Comparison of ENCODE assay signal across 24 cellular contexts in genomic region chr11:68396526-68396925, GRCh38.
DNase-seq lines count a peak whose midpoint lies in the region; ATAC-seq, FAIRE-seq and TF ChIP-seq lines count a peak whose summit lies in the region.
"Had no signal": no experiment of that assay in that cellular context is flagged by ENCODE, and none has a peak within 500 bp of the region (broad histone marks: within the 10 kb centered on the region; RNA-seq: fewer than 3 reads in every experiment).

No MANE protein-coding gene starts in this region.

- intact Hi-C loops in HepG2 (cut with micrococcal nuclease; ENCODE audit: unreplicated experiment) = no loop called here
- intact Hi-C loops in right lobe of liver (cut with DNase I) = no loop called here

- H3K27ac ChIP-seq in HepG2 (ENCODE audit: extremely low read length, insufficient read depth, low read length) (no peak overlapping the region), right lobe of liver (no peak overlapping the region), SJCRH30 (peak overlapping the region; percentile 88)
- H3K27ac ChIP-seq: body of pancreas, Peyer's patch, SJSA1 had no signal

- no peak overlapping the region for H3K4me3 Mint-ChIP-seq in nephron progenitor cell
- H3K4me3 Mint-ChIP-seq: activated CD4-positive, alpha-beta T cell treated with anti-CD3 and anti-CD28 coated beads for 36 hours; activated T-cell treated with anti-CD3 and anti-CD28 coated beads, Interleukin-2, amount 50 U/mL, for 24 hours; CD4-positive, alpha-beta T cell; memory B cell had no signal

- no peak overlapping the region for H3K4me2 ChIP-seq in HepG2 (ENCODE audit: low read depth, low read length)

- H3K36me3 ChIP-seq in HepG2 (replicated peaks in 1 of 2; ENCODE audit: control insufficient read depth in 1 of 2, insufficient read depth in 2 of 2, low read length in 2 of 2) (peaks cover 22 to 56% of the 10 kb centered on the region in 2 experiments; a peak in 4 of 5 replicates), right lobe of liver (peaks cover 0 to 24% (median 12%) of the 10 kb centered on the region in 4 donors), SJCRH30 (peaks cover 10% of the 10 kb centered on the region; the same call in 1 of the 2 replicates)
- H3K36me3 ChIP-seq: transverse colon had no signal

- ATAC-seq in HepG2 (peak; percentile 25; the same call in 2 of the 3 replicates), right lobe of liver (no peak)
- ATAC-seq: activated CD4-positive, alpha-beta T cell treated with anti-CD3 and anti-CD28 coated beads for 36 hours; body of pancreas; heart left ventricle had no signal

- WGBS in HepG2 (ENCODE audit: low lambda C conversion rate) = 94% methylated on average over 9 of the region's 12 CpGs
- WGBS in right lobe of liver (ENCODE audit: insufficient coverage, low coverage, low lambda C conversion rate, missing lambda C conversion rate) = no CpG with 5 or more reads among the region's 12 CpGs

- no peaks in the 10 kb centered on the region for H3K9me3 ChIP-seq in HepG2 (ENCODE audit: low read length)
- H3K9me3 ChIP-seq in right lobe of liver = no peaks in the 10 kb centered on the region
- no peaks in the 10 kb centered on the region for H3K9me3 ChIP-seq in SJCRH30 (replicated peaks)
- H3K9me3 ChIP-seq: body of pancreas, heart left ventricle, Peyer's patch, SJSA1, transverse colon had no signal

- H3K9me3 Mint-ChIP-seq in nephron progenitor cell = no peaks in the 10 kb centered on the region
- H3K9me3 Mint-ChIP-seq: activated T-cell treated with anti-CD3 and anti-CD28 coated beads, Interleukin-2, amount 50 U/mL, for 24 hours; CD4-positive, alpha-beta T cell; memory B cell had no signal

- no peak overlapping the region for H3K4me3 ChIP-seq in HepG2 (replicated peaks in 1 of 3; ENCODE audit: insufficient read depth in 1 of 3, low read depth in 2 of 3, low read length in 3 of 3)
- H3K4me3 ChIP-seq in right lobe of liver = no peak overlapping the region
- H3K4me3 ChIP-seq in SJCRH30 = peak overlapping the region; percentile 34; the same call in 1 of the 2 replicates
- H3K4me3 ChIP-seq: body of pancreas, heart left ventricle, Peyer's patch, SJSA1, transverse colon had no signal

- POLR2A ChIA-PET in HepG2 (lab: Yijun Ruan, JAX) = no interaction called here

- CTCF ChIA-PET in HepG2 (lab: Yijun Ruan, JAX; ENCODE audit: low intra/inter-chr PET ratio, low total read pairs) = no interaction called here

- no peak for FAIRE-seq in HepG2 (lab: Jason Lieb, UNC)

- TF ChIP-seq EP300 in HepG2 (IDR thresholded peaks at IDR 0.05; ENCODE audit: low read depth in 2 of 2, low read length in 2 of 2) = no peak
- TF ChIP-seq EP300 in HepG2 (CRISPR knock-in tag; IDR thresholded peaks at IDR 0.05; ENCODE audit: borderline replicate concordance) = no peak

- no peak overlapping the region for H3K9ac ChIP-seq in HepG2 (ENCODE audit: insufficient read depth, low read depth, low read length)

- no peaks in the 10 kb centered on the region for H3K27me3 Mint-ChIP-seq in nephron progenitor cell (ENCODE audit: low read depth, poor library complexity)
- H3K27me3 Mint-ChIP-seq: activated CD4-positive, alpha-beta T cell treated with anti-CD3 and anti-CD28 coated beads for 36 hours; activated T-cell treated with anti-CD3 and anti-CD28 coated beads, Interleukin-2, amount 50 U/mL, for 24 hours; CD4-positive, alpha-beta T cell; memory B cell had no signal

- no TSS peak for BruUV-seq in HepG2 (replicated peaks; lab: Mats Ljungman, UMichigan)

- DNase-seq in HepG2 (ENCODE audit: low spot score) (no peak), right lobe of liver (no peak), SJCRH30 (peak; percentile 97 to 99), nephron progenitor cell (no peak), NCI-H510A treated with DMSO at 0.1 percent for 48 hours (lab: John Stamatoyannopoulos, UW) (no peak), COLO829 (ENCODE audit: low spot score) (no peak), NK-92 (lab: John Stamatoyannopoulos, UW; ENCODE audit: unreplicated experiment) (no peak)
- DNase-seq in stimulated activated naive CD4-positive, alpha-beta T cell treated with Interleukin-2 at 50 U/mL for 16 hours (lab: John Stamatoyannopoulos, UW) = no peak
- DNase-seq: 8988T; activated CD4-positive, alpha-beta T cell treated with anti-CD3 and anti-CD28 coated beads for 36 hours; activated naive CD4-positive, alpha-beta T cell; activated T-cell treated with anti-CD3 and anti-CD28 coated beads, Interleukin-2, amount 50 U/mL, for 24 hours; body of pancreas; CD4-positive, alpha-beta T cell; DMS53; GDM1; heart left ventricle; Karpas-422; NCI-H1930; Peyer's patch; stimulated activated CD4-positive, alpha-beta T cell treated with anti-CD3 and anti-CD28 coated beads, Interleukin-15, amount 100 ng/mL, for 24 hours; transverse colon had no signal

- H4K20me1 ChIP-seq in HepG2 (ENCODE audit: insufficient read depth, low read length) = peaks cover 16% of the 10 kb centered on the region; the same call in 1 of the 2 replicates

- peaks cover 12% of the 10 kb centered on the region; the same call in 1 of the 2 replicates for H3K4me1 ChIP-seq in HepG2 (ENCODE audit: insufficient read depth, low read length)
- H3K4me1 ChIP-seq in right lobe of liver = peaks cover 0 to 20% (median 12%) of the 10 kb centered on the region in 4 donors
- peaks cover 38% of the 10 kb centered on the region for H3K4me1 ChIP-seq in SJCRH30
- H3K4me1 ChIP-seq: SJSA1 had no signal

- H3K27ac Mint-ChIP-seq in nephron progenitor cell = peak overlapping the region; percentile 85
- H3K27ac Mint-ChIP-seq: activated CD4-positive, alpha-beta T cell treated with anti-CD3 and anti-CD28 coated beads for 36 hours; activated T-cell treated with anti-CD3 and anti-CD28 coated beads, Interleukin-2, amount 50 U/mL, for 24 hours; CD4-positive, alpha-beta T cell; memory B cell had no signal

- H3K4me1 Mint-ChIP-seq in nephron progenitor cell = peaks cover 14% of the 10 kb centered on the region
- H3K4me1 Mint-ChIP-seq: activated CD4-positive, alpha-beta T cell treated with anti-CD3 and anti-CD28 coated beads for 36 hours had no signal

- no peak for TF ChIP-seq POLR2A in HepG2 (IDR thresholded peaks at IDR 0.05; ENCODE audit: insufficient read depth in 1 of 2, low read depth in 2 of 2, low read length in 2 of 2)
- TF ChIP-seq POLR2A in right lobe of liver (IDR thresholded peaks at IDR 0.05) = no peak

- in situ Hi-C loops in HepG2 (cut with HindIII; ENCODE audit: extremely low pct_ligation_motif_present, low pct_unique_long_range_greater_than_20kb) = no loop called here

- H3K27me3 ChIP-seq in HepG2 (ENCODE audit: control insufficient read depth in 1 of 2, insufficient read depth in 2 of 2, low read length in 2 of 2) (no peaks in the 10 kb centered on the region), right lobe of liver (no peaks in the 10 kb centered on the region), SJCRH30 (no peaks in the 10 kb centered on the region)
- H3K27me3 ChIP-seq: body of pancreas, heart left ventricle, Peyer's patch, SJSA1, transverse colon had no signal

- peaks cover 8% of the 10 kb centered on the region for H3K79me2 ChIP-seq in HepG2 (ENCODE audit: insufficient read depth, low read length)

- H2AFZ ChIP-seq in HepG2 (ENCODE audit: low read length) = no peak overlapping the region

- H3K36me3 Mint-ChIP-seq in nephron progenitor cell (ENCODE audit: low read depth) = peaks cover 22% of the 10 kb centered on the region
- H3K36me3 Mint-ChIP-seq: memory B cell had no signal

- no peak for TF ChIP-seq RAD21 in HepG2 (CRISPR knock-in tag; IDR thresholded peaks at IDR 0.05)

- peak; percentile 29; the same call in 1 of the 2 replicates for TF ChIP-seq CTCF in HepG2 (CRISPR knock-in tag; IDR thresholded peaks at IDR 0.05)
- no peak for TF ChIP-seq CTCF in right lobe of liver (IDR thresholded peaks at IDR 0.05)
- TF ChIP-seq CTCF in nephron progenitor cell (IDR thresholded peaks at IDR 0.05) = no peak

TF ChIP-seq in HepG2, 621 proteins besides CTCF, POLR2A, EP300 and RAD21:
- TF ChIP-seq, protein P1, sequence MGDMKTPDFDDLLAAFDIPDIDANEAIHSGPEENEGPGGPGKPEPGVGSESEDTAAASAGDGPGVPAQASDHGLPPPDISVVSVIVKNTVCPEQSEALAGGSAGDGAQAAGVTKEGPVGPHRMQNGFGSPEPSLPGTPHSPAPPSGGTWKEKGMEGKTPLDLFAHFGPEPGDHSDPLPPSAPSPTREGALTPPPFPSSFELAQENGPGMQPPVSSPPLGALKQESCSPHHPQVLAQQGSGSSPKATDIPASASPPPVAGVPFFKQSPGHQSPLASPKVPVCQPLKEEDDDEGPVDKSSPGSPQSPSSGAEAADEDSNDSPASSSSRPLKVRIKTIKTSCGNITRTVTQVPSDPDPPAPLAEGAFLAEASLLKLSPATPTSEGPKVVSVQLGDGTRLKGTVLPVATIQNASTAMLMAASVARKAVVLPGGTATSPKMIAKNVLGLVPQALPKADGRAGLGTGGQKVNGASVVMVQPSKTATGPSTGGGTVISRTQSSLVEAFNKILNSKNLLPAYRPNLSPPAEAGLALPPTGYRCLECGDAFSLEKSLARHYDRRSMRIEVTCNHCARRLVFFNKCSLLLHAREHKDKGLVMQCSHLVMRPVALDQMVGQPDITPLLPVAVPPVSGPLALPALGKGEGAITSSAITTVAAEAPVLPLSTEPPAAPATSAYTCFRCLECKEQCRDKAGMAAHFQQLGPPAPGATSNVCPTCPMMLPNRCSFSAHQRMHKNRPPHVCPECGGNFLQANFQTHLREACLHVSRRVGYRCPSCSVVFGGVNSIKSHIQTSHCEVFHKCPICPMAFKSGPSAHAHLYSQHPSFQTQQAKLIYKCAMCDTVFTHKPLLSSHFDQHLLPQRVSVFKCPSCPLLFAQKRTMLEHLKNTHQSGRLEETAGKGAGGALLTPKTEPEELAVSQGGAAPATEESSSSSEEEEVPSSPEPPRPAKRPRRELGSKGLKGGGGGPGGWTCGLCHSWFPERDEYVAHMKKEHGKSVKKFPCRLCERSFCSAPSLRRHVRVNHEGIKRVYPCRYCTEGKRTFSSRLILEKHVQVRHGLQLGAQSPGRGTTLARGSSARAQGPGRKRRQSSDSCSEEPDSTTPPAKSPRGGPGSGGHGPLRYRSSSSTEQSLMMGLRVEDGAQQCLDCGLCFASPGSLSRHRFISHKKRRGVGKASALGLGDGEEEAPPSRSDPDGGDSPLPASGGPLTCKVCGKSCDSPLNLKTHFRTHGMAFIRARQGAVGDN (CRISPR knock-in tag; IDR thresholded peaks at IDR 0.05) = 0 out of 2 replicates have a peak, but pooled peaks have one; percentile 3
- TF ChIP-seq RBAK (CRISPR knock-in tag; IDR thresholded peaks at IDR 0.05) = no peak
TF ChIP-seq in HepG2: peak in this region for 1.

Comparison
In these comparisons a context has a peak if more than half of its experiments do, and no peak if none do; other contexts are left out.
1. DNase-seq: peak in SJCRH30 (2 of 2); none in HepG2 (single experiment), right lobe of liver (0 of 3), nephron progenitor cell (single experiment), NCI-H510A treated with DMSO at 0.1 percent for 48 hours (single experiment), COLO829 (single experiment), stimulated activated naive CD4-positive, alpha-beta T cell treated with Interleukin-2 at 50 U/mL for 16 hours (single experiment) and NK-92 (single experiment).